Comparison of ENCODE assay signal across 25 cellular contexts in the genomic region with DNA sequence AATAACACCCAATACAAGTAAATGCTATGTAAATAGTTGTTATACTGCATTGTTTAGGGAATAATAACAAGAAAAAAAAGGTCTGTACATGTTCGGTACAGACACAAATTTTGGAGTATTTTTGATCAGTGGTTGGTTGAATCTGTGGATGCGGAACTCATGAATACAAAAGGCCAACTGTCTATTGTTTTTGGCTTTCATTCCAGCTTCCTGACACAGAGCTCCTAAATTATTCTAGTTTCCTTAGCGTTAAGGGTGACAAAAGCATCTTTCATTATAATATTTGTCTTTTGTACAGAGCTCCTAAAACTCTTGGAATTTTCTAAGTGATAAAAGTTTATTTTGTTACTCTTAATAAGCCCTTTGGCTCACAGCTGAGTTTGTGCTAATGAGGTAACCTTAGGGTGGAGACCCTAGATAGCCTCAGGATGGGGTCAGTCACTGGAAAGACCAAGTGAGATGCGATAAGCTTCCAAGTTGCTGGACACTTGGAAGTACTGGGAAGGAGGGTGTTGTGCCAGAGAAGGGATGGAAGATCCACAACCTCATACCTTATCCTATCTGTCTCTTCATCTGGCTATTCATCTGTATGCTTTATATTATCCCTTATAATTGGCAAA.
"Had no signal": no experiment of that assay in that cellular context is flagged by ENCODE, and none has a peak within 500 bp of the region (broad histone marks: within the 10 kb centered on the region; RNA-seq: fewer than 3 reads in every experiment).

No MANE protein-coding gene starts in this region.

- H2AFZ ChIP-seq: parathyroid adenoma had no signal

- H3K4me3 ChIP-seq: body of pancreas, heart right ventricle, mucosa of descending colon, suprapubic skin, transverse colon had no signal

- DNase-seq: activated CD4-positive, alpha-beta T cell treated with anti-CD3 and anti-CD28 coated beads, Interleukin-2, amount 10 ng/mL, durations not matched to agents 7 days and 5 days; activated CD4-positive, CD25-positive, alpha-beta regulatory T cell treated with anti-CD3 and anti-CD28 coated beads, Interleukin-2, amount 50 U/mL, for 72 hours; activated CD8-positive, alpha-beta memory T cell treated with anti-CD3 and anti-CD28 coated beads, Interleukin-2, amount 10 ng/mL, durations not matched to agents 7 days and 5 days; activated CD8-positive, alpha-beta T cell treated with anti-CD3 and anti-CD28 coated beads for 36 hours; activated gamma-delta T cell; activated naive CD4-positive, alpha-beta T cell treated with anti-CD3 and anti-CD28 coated beads, Interleukin-2, amount 50 U/mL, for 16 hours; activated naive CD8-positive, alpha-beta T cell treated with anti-CD3 and anti-CD28 coated beads, Interleukin-2, amount 50 U/mL, for 24 hours; activated T-cell treated with anti-CD3 and anti-CD28 coated beads for 4 hours; body of pancreas; central memory CD4-positive, alpha-beta T cell; heart right ventricle; kidney; mesenchymal stem cell; mucosa of descending colon; nucleus accumbens; stimulated activated CD4-positive, alpha-beta T cell treated with anti-CD3 and anti-CD28 coated beads, Interleukin-12 subunit alpha, Interleukin-12 subunit beta, amount 100 ng/mL, for 4 hours; stimulated activated CD4-positive, alpha-beta T cell treated with anti-CD3 and anti-CD28 coated beads, Interleukin-4, amount 100 ng/mL, for 4 hours; transverse colon had no signal

- H3K27me3 ChIP-seq: body of pancreas, heart right ventricle, suprapubic skin, transverse colon had no signal

- H3K27ac ChIP-seq: body of pancreas, parathyroid adenoma, suprapubic skin, transverse colon, VCaP had no signal

- ATAC-seq: activated CD8-positive, alpha-beta memory T cell treated with anti-CD3 and anti-CD28 coated beads, Interleukin-2, amount 10 ng/mL, durations not matched to agents 7 days and 5 days; activated CD8-positive, alpha-beta T cell treated with anti-CD3 and anti-CD28 coated beads for 36 hours; activated naive CD8-positive, alpha-beta T cell treated with anti-CD3 and anti-CD28 coated beads, Interleukin-2, amount 50 U/mL, for 24 hours; body of pancreas; left lobe of liver; mucosa of descending colon; SK-N-SH treated with all-trans-retinoic acid at 6 μM for 48 hours had no signal

- H3K9ac ChIP-seq: parathyroid adenoma had no signal

- H3K36me3 ChIP-seq: heart right ventricle, suprapubic skin, transverse colon had no signal

- H3K9me3 ChIP-seq: body of pancreas, mucosa of descending colon, suprapubic skin, transverse colon had no signal

- FAIRE-seq: colon, kidney, urothelium cell line had no signal

- H3K4me1 ChIP-seq: body of pancreas, parathyroid adenoma, suprapubic skin, transverse colon had no signal

- H3K79me2 ChIP-seq: parathyroid adenoma had no signal
